ENCODE assay signal across 1 cellular context in genomic region chr6:31769684-31770371, GRCh38.
A peak's percentile ranks its signal among the peaks of the same experiment; 100 is the strongest.
TF ChIP-seq lines count a peak whose summit lies in the region.

No MANE protein-coding gene starts in this region.

TF ChIP-seq in K562, 482 proteins besides CTCF, POLR2A, EP300 and RAD21 (continued from another document):
- TF ChIP-seq THAP12 (CRISPR knock-in tag; IDR thresholded peaks at IDR 0.05) (no peak), TOE1 (IDR thresholded peaks at IDR 0.05; ENCODE audit: borderline replicate concordance) (peak; percentile 81), TOE1 (CRISPR knock-in tag; IDR thresholded peaks at IDR 0.05; ENCODE audit: borderline replicate concordance, low read depth) (0 out of 2 replicates have a peak, but pooled peaks have one; percentile 53), HDGF (IDR thresholded peaks at IDR 0.05) (peak; percentile 97), ATF1 (CRISPR knock-in tag; IDR thresholded peaks at IDR 0.05) (no peak), ATF1 (tag; IDR thresholded peaks at IDR 0.05) (0 out of 2 replicates have a peak, but pooled peaks have one; percentile 30), NFRKB (IDR thresholded peaks at IDR 0.05; ENCODE audit: low read depth) (no peak), SIN3A (IDR thresholded peaks at IDR 0.05; ENCODE audit: borderline replicate concordance in 2 of 2, control insufficient read depth in 1 of 2, low read depth in 2 of 2, low read length in 2 of 2) (peak; percentile 59 to 76; a peak in 2 of 4 replicates), TRIM28 (IDR thresholded peaks at IDR 0.05) (peak; percentile 45; the same call in 1 of the 2 replicates), PREB (CRISPR knock-in tag; IDR thresholded peaks at IDR 0.05) (no peak), MIER1 (IDR thresholded peaks at IDR 0.05; ENCODE audit: low read depth) (peak; percentile 51; the same call in 1 of the 2 replicates), KAT2B (IDR thresholded peaks at IDR 0.05; ENCODE audit: low read depth, low read length) (no peak), RBM39 (optimal IDR thresholded peaks at IDR 0.05; ENCODE audit: low read depth, low read length) (peak; percentile 87)
